1 cellular context compared by ENCODE assay signal in genomic region chr12:106107566-106107965, GRCh38.
TF ChIP-seq lines count a peak whose summit lies in the region.

No MANE protein-coding gene starts in this region.

TF ChIP-seq in H1, 55 proteins besides CTCF, POLR2A, EP300 and RAD21 (continued from another document):
- no peak for TF ChIP-seq MAX (IDR thresholded peaks at IDR 0.05)
- no peak for TF ChIP-seq NRF1 (IDR thresholded peaks at IDR 0.05; ENCODE audit: low read depth, low read length)
- TF ChIP-seq JUND (IDR thresholded peaks at IDR 0.05; ENCODE audit: low read length): no peak
- no peak for TF ChIP-seq SP4 (IDR thresholded peaks at IDR 0.05; ENCODE audit: low read length)
- TF ChIP-seq TCF12 (IDR thresholded peaks at IDR 0.05; ENCODE audit: low read depth, low read length): no peak
- TF ChIP-seq KDM1A (IDR thresholded peaks at IDR 0.05; ENCODE audit: borderline replicate concordance, low read length): no peak
- TF ChIP-seq MAFK (IDR thresholded peaks at IDR 0.05; ENCODE audit: low read depth, low read length): no peak
- TF ChIP-seq ATF2 (IDR thresholded peaks at IDR 0.05; ENCODE audit: low read length): no peak
- TF ChIP-seq CBX8 (IDR thresholded peaks at IDR 0.05; ENCODE audit: borderline replicate concordance, low read depth, low read length): no peak
- no peak for TF ChIP-seq E2F6 (IDR thresholded peaks at IDR 0.05)
TF ChIP-seq in H1: peak in this region for 0.
